Comparison of ENCODE assay signal across 2 cellular contexts in genomic region chr4:83917572-83917971, GRCh38.
A peak's percentile ranks its signal among the peaks of the same experiment; 100 is the strongest.
TF ChIP-seq lines count a peak whose summit lies in the region.

No MANE protein-coding gene starts in this region.

TF ChIP-seq in A549, 52 proteins besides CTCF, POLR2A, EP300 and RAD21:
- TF ChIP-seq SMC3 (IDR thresholded peaks at IDR 0.05) (no peak), NFE2L2 (conservative IDR thresholded peaks at IDR 0.05; ENCODE audit: low read length) (0 out of 2 replicates have a peak, but pooled peaks have one; percentile 34), HOXB13 (CRISPR knock-in tag; IDR thresholded peaks at IDR 0.05; ENCODE audit: low read depth) (peak; percentile 65; the same call in 1 of the 2 replicates), GATA3 (IDR thresholded peaks at IDR 0.05; ENCODE audit: borderline replicate concordance) (no peak), MAFK (IDR thresholded peaks at IDR 0.05; ENCODE audit: partially characterized antibody) (peak; percentile 39), KDM5A (IDR thresholded peaks at IDR 0.05) (no peak), SREBF2 (IDR thresholded peaks at IDR 0.05) (no peak), HDAC2 (IDR thresholded peaks at IDR 0.05) (no peak), ZC3H11A (IDR thresholded peaks at IDR 0.05) (no peak), ZNF302 (CRISPR knock-in tag; IDR thresholded peaks at IDR 0.05) (no peak)

TF ChIP-seq in HCT116, 20 proteins besides CTCF, POLR2A, EP300 and RAD21:
- no peak for TF ChIP-seq FOSL1 (IDR thresholded peaks at IDR 0.05; ENCODE audit: low read depth)
- no peak for TF ChIP-seq EZH2 (IDR thresholded peaks at IDR 0.05)
- no peak for TF ChIP-seq ATF3 (IDR thresholded peaks at IDR 0.05)
- no peak for TF ChIP-seq JUND (IDR thresholded peaks at IDR 0.05)
- no peak for TF ChIP-seq ZNF274 (IDR thresholded peaks at IDR 0.05; ENCODE audit: low read depth, low read length)
- TF ChIP-seq ZFX (IDR thresholded peaks at IDR 0.05): no peak
- TF ChIP-seq CBX3 (IDR thresholded peaks at IDR 0.05; ENCODE audit: low read depth): no peak
- no peak for TF ChIP-seq CEBPB (IDR thresholded peaks at IDR 0.05; ENCODE audit: low read depth)
- TF ChIP-seq EGR1 (IDR thresholded peaks at IDR 0.05; ENCODE audit: low read depth): no peak
- no peak for TF ChIP-seq ELF1 (IDR thresholded peaks at IDR 0.05; ENCODE audit: borderline replicate concordance, low read depth)
- no peak for TF ChIP-seq EZH2phosphoT487 (IDR thresholded peaks at IDR 0.05; ENCODE audit: borderline replicate concordance)
- no peak for TF ChIP-seq SP1 (IDR thresholded peaks at IDR 0.05; ENCODE audit: low read depth)
- no peak for TF ChIP-seq POLR2AphosphoS5 (IDR thresholded peaks at IDR 0.05; ENCODE audit: low read depth, low read length)
